In the genomic region with DNA sequence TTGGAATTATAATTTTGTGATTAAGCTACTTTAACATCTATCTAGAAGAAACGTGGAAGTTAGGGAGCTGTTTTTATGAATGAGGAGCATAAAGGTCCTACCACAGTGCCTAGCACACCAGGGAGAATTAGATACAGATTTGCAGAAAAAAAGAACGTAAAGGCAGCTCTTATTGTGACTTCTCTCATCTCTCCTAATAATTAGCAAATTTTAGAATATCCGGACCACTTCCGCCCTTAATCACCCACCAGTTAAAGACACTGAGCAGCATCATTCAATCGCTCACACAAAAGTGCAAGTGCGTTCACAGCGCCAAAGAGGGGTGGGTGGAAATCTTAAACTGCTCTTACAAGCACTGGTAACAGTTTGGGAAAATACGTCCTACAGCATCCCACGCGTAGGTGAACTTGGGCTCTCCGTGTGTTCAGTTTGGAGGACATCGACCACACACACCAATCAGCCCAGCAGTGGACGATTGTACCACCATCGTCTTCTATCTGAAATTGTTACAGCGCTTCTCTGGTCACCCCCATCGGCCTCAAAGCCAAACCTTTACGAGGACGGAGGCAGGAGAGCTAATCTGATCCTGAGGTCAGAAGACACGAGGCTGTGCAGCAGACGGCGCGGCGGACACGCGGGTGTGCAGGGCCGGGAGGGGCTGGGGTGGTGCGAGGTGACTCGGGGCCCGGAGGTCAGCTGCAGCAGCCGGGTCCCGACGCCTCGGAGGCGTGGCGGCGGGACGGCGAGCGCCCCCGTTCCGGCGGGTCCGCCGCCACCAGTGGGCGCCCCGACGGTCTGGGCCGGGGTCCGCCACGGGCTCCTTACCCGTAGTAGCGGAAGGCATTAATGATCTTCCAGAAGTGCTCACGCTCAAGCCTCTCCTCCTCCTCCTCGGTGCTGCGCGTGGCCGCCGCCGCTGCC, we compare ENCODE assay signal across 8 cellular contexts. TPM values are rescaled to one million over a fixed set of nuclear protein-coding genes. Genes with fewer than 3 reads are reported as not detected.
DNase-seq lines count a peak whose midpoint lies in the region; ATAC-seq and TF ChIP-seq lines count a peak whose summit lies in the region.

No MANE protein-coding gene starts in this region.

- H3K9ac ChIP-seq in OCI-LY3 (ENCODE audit: low read length), result peak overlapping the region; percentile 90

- H4K20me1 ChIP-seq in OCI-LY3 (ENCODE audit: insufficient read depth, low read length), result no peaks in the 10 kb centered on the region

- H3K4me1 ChIP-seq in BE2C, result no peaks in the 10 kb centered on the region
- peaks cover 9% of the 10 kb centered on the region for H3K4me1 ChIP-seq in OCI-LY3 (ENCODE audit: low read length)
- H3K4me1 ChIP-seq in gastroesophageal sphincter, result peaks cover 0 to 37% (median 0%) of the 10 kb centered on the region in 3 donors
- H3K4me1 ChIP-seq in thymus (ENCODE audit: control insufficient read depth, insufficient read depth, low read length), result peaks cover 8% of the 10 kb centered on the region

- peak overlapping the region; percentile 79 for H2AFZ ChIP-seq in OCI-LY3 (ENCODE audit: low read depth, low read length)

- H3K27ac ChIP-seq in OCI-LY3 (ENCODE audit: low read length) (peak overlapping the region; percentile 80), gastroesophageal sphincter (peak overlapping the region; percentile 69 to 96 (median 91)), thymus (ENCODE audit: low read depth) (peak overlapping the region; percentile 95)

- WGBS in gastroesophageal sphincter (ENCODE audit: low coverage in 1 of 2), 2 donors, result 0 to 1% methylated on average over 12 to 28 of the region's 59 CpGs
- WGBS in thymus, result under 1% methylated on average over 59 of the region's 59 CpGs

- no peak for TF ChIP-seq CTCF in BE2C (IDR thresholded peaks at IDR 0.05; ENCODE audit: low read depth, low read length)
- no peak for TF ChIP-seq CTCF in OCI-LY3 (IDR thresholded peaks at IDR 0.05; ENCODE audit: low read depth, low read length)
- no peak for TF ChIP-seq CTCF in gastroesophageal sphincter (IDR thresholded peaks at IDR 0.05)

- H3K36me3 ChIP-seq in BE2C (no peaks in the 10 kb centered on the region), OCI-LY3 (replicated peaks; ENCODE audit: low read depth, low read length) (no peaks in the 10 kb centered on the region), gastroesophageal sphincter (no peaks in the 10 kb centered on the region), thymus (ENCODE audit: control insufficient read depth, insufficient read depth) (no peaks in the 10 kb centered on the region)

- H3K4me3 ChIP-seq in BE2C (ENCODE audit: low read depth, low read length) (peak overlapping the region; percentile 95), OCI-LY3 (ENCODE audit: low read length) (peak overlapping the region; percentile 96), gastroesophageal sphincter (peak overlapping the region; percentile 53 to 78), thymus (ENCODE audit: low read length) (peak overlapping the region; percentile 70)

- TF ChIP-seq POLR2A in gastroesophageal sphincter (IDR thresholded peaks at IDR 0.05), result no peak

- TF ChIP-seq EP300 in gastroesophageal sphincter (IDR thresholded peaks at IDR 0.05), result no peak

- H3K4me2 ChIP-seq in OCI-LY3 (ENCODE audit: low read length), result peak overlapping the region; percentile 71

- ATAC-seq in GM19023 (IDR thresholded peaks at IDR 0.05; ENCODE audit: unreplicated experiment) (peak; percentile 51), HG03159 (IDR thresholded peaks at IDR 0.05; ENCODE audit: unreplicated experiment) (peak; percentile 41), gastroesophageal sphincter (peak; percentile 58)

- H3K27me3 ChIP-seq in BE2C (no peaks in the 10 kb centered on the region), OCI-LY3 (ENCODE audit: low read depth, low read length) (no peaks in the 10 kb centered on the region), gastroesophageal sphincter (no peaks in the 10 kb centered on the region), thymus (ENCODE audit: control insufficient read depth, insufficient read depth) (no peaks in the 10 kb centered on the region)

- H3K9me3 ChIP-seq in BE2C (no peaks in the 10 kb centered on the region), OCI-LY3 (ENCODE audit: insufficient read depth, low read length) (no peaks in the 10 kb centered on the region), gastroesophageal sphincter (no peaks in the 10 kb centered on the region), thymus (ENCODE audit: control insufficient read depth) (no peaks in the 10 kb centered on the region)

- peaks cover 52% of the 10 kb centered on the region for H3K79me2 ChIP-seq in OCI-LY3 (ENCODE audit: low read length)

- DNase-seq in BE2C (peak; percentile 65), activated gamma-delta T cell treated with Interleukin-2 at 50 U/mL for 16 hours (peak; percentile 36), occipital lobe (lab: John Stamatoyannopoulos, UW) (peak; percentile 27)

RNA-seq across cellular contexts. Expression of a gene that starts 0.6 kb away (rescaled TPM):
- polyA plus RNA-seq in BE2C (2012; ENCODE audit: insufficient read depth, insufficient read length, low read depth), result 3.7 TPM
- total RNA-seq in gastroesophageal sphincter, result 10 to 100 TPM; 11.2 to 15.5 (median 13.2) TPM
- 76.3 TPM for total RNA-seq in occipital lobe
- 11.7 TPM for polyA plus RNA-seq in thymus

Comparison
In these comparisons a context has a peak if more than half of its experiments do, and no peak if none do; other contexts are left out.
1. Peak in every context shown above with its lines: DNase-seq, ATAC-seq, H3K4me3 ChIP-seq and H3K27ac ChIP-seq.